30 cellular contexts compared by ENCODE assay signal in genomic region chrX:16559206-16559619, GRCh38.
DNase-seq lines count a peak whose midpoint lies in the region; ATAC-seq, FAIRE-seq and TF ChIP-seq lines count a peak whose summit lies in the region.
"Had no signal": no experiment of that assay in that cellular context is flagged by ENCODE, and none has a peak within 500 bp of the region (broad histone marks: within the 10 kb centered on the region; RNA-seq: fewer than 3 reads in every experiment).

No MANE protein-coding gene starts in this region.

- no peak overlapping the region for H3K4me3 ChIP-seq in mesenchymal stem cell (ENCODE audit: insufficient read depth in 1 of 2, low read depth in 1 of 2, low read length in 2 of 2)
- H3K4me3 ChIP-seq in adrenal gland = no peak overlapping the region
- H3K4me3 ChIP-seq: heart right ventricle, upper lobe of right lung had no signal

- no peak overlapping the region for H3K4ac ChIP-seq in mesenchymal stem cell (ENCODE audit: low read depth in 1 of 2, low read length in 2 of 2)

- DNase-seq in EH (ENCODE audit: low read depth) (peak; percentile 47), LHCN-M2 (ENCODE audit: low read depth) (peak; percentile 12), mesenchymal stem cell (peak; percentile 54), mesothelial cell of epicardium (ENCODE audit: low spot score in 2 of 2, unreplicated experiment in 2 of 2) (no peak), adrenal gland (no peak)
- no peak for DNase-seq in activated CD4-positive, alpha-beta T cell treated with anti-CD3 and anti-CD28 coated beads, Interleukin-2, amount 50 U/mL, for 1 hour
- DNase-seq: activated CD4-positive, alpha-beta T cell treated with anti-CD3 and anti-CD28 coated beads for 4 hours; activated naive CD4-positive, alpha-beta T cell; activated T-cell treated with anti-CD3 and anti-CD28 coated beads, Interleukin-2, amount 50 U/mL, for 4 hours; amygdala; COR-L47; cortex of kidney; DMS79; heart right ventricle; left cardiac atrium; mesendoderm; naive B cell; NCI-H1105 treated with DMSO at 0.1 percent for 48 hours; NCI-H510A treated with DMSO at 0.1 percent for 48 hours; occipital lobe; substantia nigra; upper lobe of right lung had no signal

- TF ChIP-seq POLR2A in adrenal gland (IDR thresholded peaks at IDR 0.05) = no peak

- no peaks in the 10 kb centered on the region for H3K4me1 ChIP-seq in mesenchymal stem cell (ENCODE audit: control insufficient read depth, insufficient read depth, low read depth, low read length)
- H3K4me1 ChIP-seq in adrenal gland (replicated peaks in 1 of 2) = no peaks in the 10 kb centered on the region
- H3K4me1 ChIP-seq: heart right ventricle, upper lobe of right lung had no signal

- H3K4me2 ChIP-seq in mesenchymal stem cell (ENCODE audit: low read length, poor library complexity, severe bottlenecking) = no peak overlapping the region

- no peaks in the 10 kb centered on the region for H3K27me3 Mint-ChIP-seq in mesothelial cell of epicardium (ENCODE audit: low read depth)
- H3K27me3 Mint-ChIP-seq: B cell, naive B cell had no signal

- no peak overlapping the region for H3K23ac ChIP-seq in mesenchymal stem cell (ENCODE audit: low read length in 2 of 2)

- no peak overlapping the region for H2BK120ac ChIP-seq in mesenchymal stem cell (ENCODE audit: low read depth, low read length)

- H3K36me3 Mint-ChIP-seq in mesothelial cell of epicardium = no peaks in the 10 kb centered on the region
- H3K36me3 Mint-ChIP-seq: naive B cell; stimulated activated effector memory CD8-positive, alpha-beta T cell treated with anti-CD3 and anti-CD28 coated beads, Interleukin-12 subunit alpha, Interleukin-12 subunit beta, amount 100 ng/mL, for 72 hours had no signal

- H3K36me3 ChIP-seq in mesenchymal stem cell (ENCODE audit: control insufficient read depth in 1 of 2, insufficient read depth in 2 of 2, low read depth in 1 of 2, low read length in 2 of 2) (no peaks in the 10 kb centered on the region), adrenal gland (replicated peaks in 1 of 2) (no peaks in the 10 kb centered on the region)
- H3K36me3 ChIP-seq: heart right ventricle, upper lobe of right lung had no signal

- 17% methylated on average over 1 of the region's 1 CpG for WGBS in mesenchymal stem cell
- 37 to 60% (median 52%) methylated on average over 1 of the region's 1 CpG for WGBS in adrenal gland, 4 donors

- no peak overlapping the region for H3K4me3 Mint-ChIP-seq in mesothelial cell of epicardium
- H3K4me3 Mint-ChIP-seq: activated T-cell treated with anti-CD3 and anti-CD28 coated beads, Interleukin-2, amount 50 U/mL, for 4 hours; B cell; naive B cell; stimulated activated effector memory CD8-positive, alpha-beta T cell treated with anti-CD3 and anti-CD28 coated beads, Interleukin-12 subunit alpha, Interleukin-12 subunit beta, amount 100 ng/mL, for 72 hours; T-helper 1 cell treated with Interleukin-12 subunit alpha and Interleukin-12 subunit beta and Interleukin-4 antibody, amounts not matched to agents 30 μg/mL and 1 μg/mL, for 36 hours had no signal

- no peak for ATAC-seq in GM18511 (IDR thresholded peaks at IDR 0.05; ENCODE audit: unreplicated experiment)
- ATAC-seq: activated T-cell treated with anti-CD3 and anti-CD28 coated beads, Interleukin-2, amount 50 U/mL, for 4 hours; heart right ventricle; left cardiac atrium; stimulated activated effector memory CD8-positive, alpha-beta T cell treated with anti-CD3 and anti-CD28 coated beads, Interleukin-12 subunit alpha, Interleukin-12 subunit beta, amount 100 ng/mL, for 72 hours; upper lobe of right lung had no signal

- TF ChIP-seq CTCF in mesothelial cell of epicardium (IDR thresholded peaks at IDR 0.05; ENCODE audit: unreplicated experiment) (no peak), adrenal gland (IDR thresholded peaks at IDR 0.05) (no peak)

- no peak overlapping the region for H2BK12ac ChIP-seq in mesenchymal stem cell (ENCODE audit: low read length in 2 of 2)

- no peaks in the 10 kb centered on the region for H3K4me1 Mint-ChIP-seq in mesothelial cell of epicardium
- H3K4me1 Mint-ChIP-seq: B cell, naive B cell had no signal

- H2BK5ac ChIP-seq in mesenchymal stem cell (ENCODE audit: low read depth, low read length, poor library complexity, severe bottlenecking) = no peak overlapping the region

- intact Hi-C loops in adrenal gland (cut with DNase I) = no loop called here

- H3K9me3 ChIP-seq in mesenchymal stem cell (ENCODE audit: control insufficient read depth, low read length) (no peaks in the 10 kb centered on the region), adrenal gland (replicated peaks in 1 of 3) (no peaks in the 10 kb centered on the region)
- H3K9me3 ChIP-seq: heart right ventricle, upper lobe of right lung had no signal

- H2AK5ac ChIP-seq in mesenchymal stem cell (ENCODE audit: low read length, severe bottlenecking) = no peak overlapping the region

- H4K8ac ChIP-seq in mesenchymal stem cell (ENCODE audit: low read length) = no peak overlapping the region

- no peaks in the 10 kb centered on the region for H3K79me1 ChIP-seq in mesenchymal stem cell (replicated peaks; ENCODE audit: low read length, poor library complexity, severe bottlenecking)

- H2BK15ac ChIP-seq in mesenchymal stem cell (ENCODE audit: low read depth, poor library complexity, severe bottlenecking) = no peak overlapping the region

- no peak overlapping the region for H3K9ac ChIP-seq in mesenchymal stem cell (ENCODE audit: low read length)

- H3K14ac ChIP-seq in mesenchymal stem cell (ENCODE audit: low read length in 2 of 2) = no peak overlapping the region

- H3K27ac ChIP-seq in mesenchymal stem cell (ENCODE audit: low read length, poor library complexity, severe bottlenecking) (no peak overlapping the region), adrenal gland (no peak overlapping the region)
- H3K27ac ChIP-seq: heart right ventricle, upper lobe of right lung had no signal

- H3K18ac ChIP-seq in mesenchymal stem cell (ENCODE audit: low read depth in 1 of 2, low read length in 2 of 2) = no peak overlapping the region

- no peak overlapping the region for H4K91ac ChIP-seq in mesenchymal stem cell (ENCODE audit: low read length)

- peaks cover 6% of the 10 kb centered on the region for H3K9me3 Mint-ChIP-seq in mesothelial cell of epicardium
- H3K9me3 Mint-ChIP-seq: activated T-cell treated with anti-CD3 and anti-CD28 coated beads, Interleukin-2, amount 50 U/mL, for 4 hours; stimulated activated effector memory CD8-positive, alpha-beta T cell treated with anti-CD3 and anti-CD28 coated beads, Interleukin-12 subunit alpha, Interleukin-12 subunit beta, amount 100 ng/mL, for 72 hours; T-helper 1 cell treated with Interleukin-12 subunit alpha and Interleukin-12 subunit beta and Interleukin-4 antibody, amounts not matched to agents 30 μg/mL and 1 μg/mL, for 36 hours had no signal

- no peaks in the 10 kb centered on the region for H3K27me3 ChIP-seq in mesenchymal stem cell (ENCODE audit: control insufficient read depth in 1 of 2, insufficient read depth in 1 of 2, low read length in 2 of 2)
- no peaks in the 10 kb centered on the region for H3K27me3 ChIP-seq in adrenal gland
- H3K27me3 ChIP-seq: upper lobe of right lung had no signal

- FAIRE-seq in endometrium (lab: Jason Lieb, UNC) = peak; percentile 76
- FAIRE-seq: GM12891, H54, RCC 7860 had no signal

- no peak overlapping the region for H3K27ac Mint-ChIP-seq in mesothelial cell of epicardium
- H3K27ac Mint-ChIP-seq: B cell; naive B cell; stimulated activated effector memory CD8-positive, alpha-beta T cell treated with anti-CD3 and anti-CD28 coated beads, Interleukin-12 subunit alpha, Interleukin-12 subunit beta, amount 100 ng/mL, for 72 hours; T-helper 1 cell treated with Interleukin-12 subunit alpha and Interleukin-12 subunit beta and Interleukin-4 antibody, amounts not matched to agents 30 μg/mL and 1 μg/mL, for 36 hours had no signal

- H2AFZ ChIP-seq in mesenchymal stem cell (ENCODE audit: low read depth, low read length) = no peak overlapping the region

Comparison
In these comparisons a context has a peak if more than half of its experiments do, and no peak if none do; other contexts are left out.
1. DNase-seq: peak in EH (single experiment), LHCN-M2 (single experiment) and mesenchymal stem cell (single experiment); none in mesothelial cell of epicardium (0 of 2), activated CD4-positive, alpha-beta T cell treated with anti-CD3 and anti-CD28 coated beads, Interleukin-2, amount 50 U/mL, for 1 hour (single experiment) and adrenal gland (0 of 7).